In genomic region chr1:110106013-110106941, GRCh38 we compare ENCODE assay signal across 9 cellular contexts.
DNase-seq lines count a peak whose midpoint lies in the region; ATAC-seq lines count a peak whose summit lies in the region.
"Had no signal": no experiment of that assay in that cellular context is flagged by ENCODE, and none has a peak within 500 bp of the region (broad histone marks: within the 10 kb centered on the region; RNA-seq: fewer than 3 reads in every experiment).

No MANE protein-coding gene starts in this region.

- H3K4me1 Mint-ChIP-seq in memory B cell: peaks cover 4% of the 10 kb centered on the region

- no peak overlapping the region for H3K4me3 Mint-ChIP-seq in memory B cell
- H3K4me3 Mint-ChIP-seq: dendritic cell treated with granulocyte-macrophage colony-stimulating factor and Interleukin-4, amounts not matched to agents 40 ng/mL and 50 ng/mL, for 4 days had no signal

- no peaks in the 10 kb centered on the region for H3K36me3 Mint-ChIP-seq in memory B cell

- H3K9me3 Mint-ChIP-seq in memory B cell: no peaks in the 10 kb centered on the region
- H3K9me3 Mint-ChIP-seq: dendritic cell treated with granulocyte-macrophage colony-stimulating factor and Interleukin-4, amounts not matched to agents 40 ng/mL and 50 ng/mL, for 4 days had no signal

- DNase-seq in DMS53 treated with DMSO at 0.1 percent for 48 hours (lab: John Stamatoyannopoulos, UW; ENCODE audit: unreplicated experiment): peak; percentile 75
- peak; percentile 54 to 84 for DNase-seq in NCI-H526 (lab: John Stamatoyannopoulos, UW)
- peak; percentile 65 to 72 for DNase-seq in activated CD4-positive, alpha-beta T cell treated with anti-CD3 and anti-CD28 coated beads, Interleukin-2, amount 50 U/mL, for 48 hours
- peak; percentile 7 for DNase-seq in effector CD8-positive, alpha-beta T cell (lab: John Stamatoyannopoulos, UW)
- DNase-seq in memory B cell (ENCODE audit: low spot score in 2 of 2): peak; percentile 53 to 66
- DNase-seq in stimulated activated CD8-positive, alpha-beta memory T cell treated with anti-CD3 and anti-CD28 coated beads, Interleukin-7, amount 100 ng/mL, for 24 hours (ENCODE audit: low read depth): peak; percentile 20

- no peak overlapping the region for H3K27ac Mint-ChIP-seq in memory B cell
- H3K27ac Mint-ChIP-seq: dendritic cell treated with granulocyte-macrophage colony-stimulating factor and Interleukin-4, amounts not matched to agents 40 ng/mL and 50 ng/mL, for 4 days had no signal

- H3K27me3 Mint-ChIP-seq in memory B cell: peaks cover 16% of the 10 kb centered on the region

- ATAC-seq in HG02759 (IDR thresholded peaks at IDR 0.05; ENCODE audit: unreplicated experiment) (peak; percentile 69), memory B cell (ENCODE audit: low read depth) (peak; percentile 88), HG03039 (IDR thresholded peaks at IDR 0.05; ENCODE audit: unreplicated experiment) (no peak)

Comparison
In these comparisons a context has a peak if more than half of its experiments do, and no peak if none do; other contexts are left out.
1. DNase-seq: peak in every context shown above with its lines; median percentile 75 in DMS53 treated with DMSO at 0.1 percent for 48 hours; 69 in NCI-H526; 68 in activated CD4-positive, alpha-beta T cell treated with anti-CD3 and anti-CD28 coated beads, Interleukin-2, amount 50 U/mL, for 48 hours; 60 in memory B cell; 20 in stimulated activated CD8-positive, alpha-beta memory T cell treated with anti-CD3 and anti-CD28 coated beads, Interleukin-7, amount 100 ng/mL, for 24 hours; 7 in effector CD8-positive, alpha-beta T cell.